1 cellular context compared by ENCODE assay signal in the genomic region with DNA sequence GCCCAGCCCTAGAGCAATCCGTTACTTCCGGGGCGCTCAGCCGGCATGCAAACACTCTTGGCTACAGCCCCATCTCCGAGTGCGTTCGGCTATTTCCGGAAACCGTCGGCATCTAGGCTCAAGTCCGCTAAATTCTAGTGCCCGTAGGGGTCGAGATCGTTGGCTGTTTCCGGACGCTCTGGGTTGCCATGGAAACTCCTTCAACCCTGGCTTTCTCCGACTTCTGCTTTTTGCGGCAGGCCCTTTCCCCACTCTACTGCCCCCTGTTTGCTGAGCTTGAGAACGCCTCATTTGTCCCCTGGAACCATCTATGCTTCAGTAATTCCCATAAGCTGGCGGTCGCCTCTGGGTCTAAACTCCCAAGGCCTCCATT.
TF ChIP-seq lines count a peak whose summit lies in the region.

No MANE protein-coding gene starts in this region.

TF ChIP-seq in HepG2, 621 proteins besides CTCF, POLR2A, EP300 and RAD21 (continued from another document and continues in another):
- TF ChIP-seq, protein P1, sequence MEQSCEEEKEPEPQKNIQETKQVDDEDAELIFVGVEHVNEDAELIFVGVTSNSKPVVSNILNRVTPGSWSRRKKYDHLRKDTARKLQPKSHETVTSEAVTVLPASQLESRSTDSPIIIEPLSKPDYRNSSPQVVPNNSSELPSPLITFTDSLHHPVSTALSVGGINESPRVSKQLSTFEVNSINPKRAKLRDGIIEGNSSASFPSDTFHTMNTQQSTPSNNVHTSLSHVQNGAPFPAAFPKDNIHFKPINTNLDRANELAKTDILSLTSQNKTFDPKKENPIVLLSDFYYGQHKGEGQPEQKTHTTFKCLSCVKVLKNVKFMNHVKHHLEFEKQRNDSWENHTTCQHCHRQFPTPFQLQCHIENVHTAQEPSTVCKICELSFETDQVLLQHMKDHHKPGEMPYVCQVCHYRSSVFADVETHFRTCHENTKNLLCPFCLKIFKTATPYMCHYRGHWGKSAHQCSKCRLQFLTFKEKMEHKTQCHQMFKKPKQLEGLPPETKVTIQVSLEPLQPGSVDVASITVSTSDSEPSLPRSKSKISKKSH (CRISPR knock-in tag; IDR thresholded peaks at IDR 0.05; ENCODE audit: borderline replicate concordance) = peak; percentile 40; the same call in 1 of the 2 replicates
- TF ChIP-seq KDM5A (IDR thresholded peaks at IDR 0.05; ENCODE audit: borderline replicate concordance, low read length) (no peak), ZNF34 (CRISPR knock-in tag; IDR thresholded peaks at IDR 0.05; ENCODE audit: borderline replicate concordance) (0 out of 2 replicates have a peak, but pooled peaks have one; percentile 2), TGIF2 (CRISPR knock-in tag; IDR thresholded peaks at IDR 0.05) (peak; percentile 26; the same call in 1 of the 2 replicates), ZSCAN9 (CRISPR knock-in tag; IDR thresholded peaks at IDR 0.05; ENCODE audit: borderline replicate concordance) (peak; percentile 37; the same call in 1 of the 2 replicates), SSRP1 (CRISPR knock-in tag; IDR thresholded peaks at IDR 0.05) (0 out of 2 replicates have a peak, but pooled peaks have one; percentile 11), TAF1 (CRISPR knock-in tag; IDR thresholded peaks at IDR 0.05) (no peak), TBL1XR1 (IDR thresholded peaks at IDR 0.05; ENCODE audit: borderline replicate concordance, low read length, partially characterized antibody) (peak; percentile 14), GABPB1 (CRISPR knock-in tag; IDR thresholded peaks at IDR 0.05) (peak; percentile 67), EEA1 (CRISPR knock-in tag; IDR thresholded peaks at IDR 0.05; ENCODE audit: borderline replicate concordance) (no peak), HNRNPUL1 (IDR thresholded peaks at IDR 0.05; ENCODE audit: low read depth, low read length) (no peak), NFE2L2 (IDR thresholded peaks at IDR 0.05; ENCODE audit: low read length) (no peak), RXRB (CRISPR knock-in tag; IDR thresholded peaks at IDR 0.05; ENCODE audit: borderline replicate concordance) (no peak), SMAD3 (CRISPR knock-in tag; IDR thresholded peaks at IDR 0.05) (peak; percentile 50; the same call in 1 of the 2 replicates), TMF1 (CRISPR knock-in tag; IDR thresholded peaks at IDR 0.05; ENCODE audit: low read depth) (no peak), ZNF781 (CRISPR knock-in tag; IDR thresholded peaks at IDR 0.05; ENCODE audit: borderline replicate concordance, not compliant biosample characterization) (peak; percentile 80), MED13 (CRISPR knock-in tag; IDR thresholded peaks at IDR 0.05) (no peak), CHD2 (IDR thresholded peaks at IDR 0.05; ENCODE audit: low read depth, low read length) (no peak), ZNF572 (CRISPR knock-in tag; IDR thresholded peaks at IDR 0.05) (peak; percentile 95), ZNF879 (CRISPR knock-in tag; IDR thresholded peaks at IDR 0.05) (no peak), NCOR1 (IDR thresholded peaks at IDR 0.05; ENCODE audit: borderline replicate concordance, low read length) (no peak), ZNF446 (CRISPR knock-in tag; IDR thresholded peaks at IDR 0.05) (no peak), DNMT3B (CRISPR knock-in tag; conservative IDR thresholded peaks at IDR 0.05) (no peak), HOXA3 (CRISPR knock-in tag; IDR thresholded peaks at IDR 0.05) (0 out of 2 replicates have a peak, but pooled peaks have one; percentile 16), RFXANK (CRISPR knock-in tag; IDR thresholded peaks at IDR 0.05) (no peak), SIX1 (CRISPR knock-in tag; IDR thresholded peaks at IDR 0.05; ENCODE audit: borderline replicate concordance) (no peak), ZFP36 (IDR thresholded peaks at IDR 0.05; ENCODE audit: borderline replicate concordance, low read depth, low read length, partially characterized antibody) (no peak), ZNF761 (CRISPR knock-in tag; conservative IDR thresholded peaks at IDR 0.05) (peak; percentile 6; the same call in 1 of the 2 replicates), SOX6 (IDR thresholded peaks at IDR 0.05) (no peak), SOX6 (CRISPR knock-in tag; IDR thresholded peaks at IDR 0.05) (0 out of 2 replicates have a peak, but pooled peaks have one; percentile 21), RAD51 (IDR thresholded peaks at IDR 0.05; ENCODE audit: borderline replicate concordance) (no peak), STAT5B (CRISPR knock-in tag; IDR thresholded peaks at IDR 0.05) (no peak), GPN1 (CRISPR knock-in tag; IDR thresholded peaks at IDR 0.05; ENCODE audit: borderline replicate concordance) (no peak), NFIC (IDR thresholded peaks at IDR 0.05; ENCODE audit: low read length) (no peak), ZNF747 (CRISPR knock-in tag; IDR thresholded peaks at IDR 0.05; ENCODE audit: borderline replicate concordance) (peak; percentile 69; the same call in 1 of the 2 replicates), SOX5 (CRISPR knock-in tag; IDR thresholded peaks at IDR 0.05; ENCODE audit: borderline replicate concordance) (no peak), ATRX (CRISPR knock-in tag; IDR thresholded peaks at IDR 0.05; ENCODE audit: borderline replicate concordance) (no peak)
- TF ChIP-seq, protein P2, sequence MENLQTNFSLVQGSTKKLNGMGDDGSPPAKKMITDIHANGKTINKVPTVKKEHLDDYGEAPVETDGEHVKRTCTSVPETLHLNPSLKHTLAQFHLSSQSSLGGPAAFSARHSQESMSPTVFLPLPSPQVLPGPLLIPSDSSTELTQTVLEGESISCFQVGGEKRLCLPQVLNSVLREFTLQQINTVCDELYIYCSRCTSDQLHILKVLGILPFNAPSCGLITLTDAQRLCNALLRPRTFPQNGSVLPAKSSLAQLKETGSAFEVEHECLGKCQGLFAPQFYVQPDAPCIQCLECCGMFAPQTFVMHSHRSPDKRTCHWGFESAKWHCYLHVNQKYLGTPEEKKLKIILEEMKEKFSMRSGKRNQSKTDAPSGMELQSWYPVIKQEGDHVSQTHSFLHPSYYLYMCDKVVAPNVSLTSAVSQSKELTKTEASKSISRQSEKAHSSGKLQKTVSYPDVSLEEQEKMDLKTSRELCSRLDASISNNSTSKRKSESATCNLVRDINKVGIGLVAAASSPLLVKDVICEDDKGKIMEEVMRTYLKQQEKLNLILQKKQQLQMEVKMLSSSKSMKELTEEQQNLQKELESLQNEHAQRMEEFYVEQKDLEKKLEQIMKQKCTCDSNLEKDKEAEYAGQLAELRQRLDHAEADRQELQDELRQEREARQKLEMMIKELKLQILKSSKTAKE (CRISPR knock-in tag; IDR thresholded peaks at IDR 0.05; ENCODE audit: borderline replicate concordance) = no peak
- TF ChIP-seq, protein P3, sequence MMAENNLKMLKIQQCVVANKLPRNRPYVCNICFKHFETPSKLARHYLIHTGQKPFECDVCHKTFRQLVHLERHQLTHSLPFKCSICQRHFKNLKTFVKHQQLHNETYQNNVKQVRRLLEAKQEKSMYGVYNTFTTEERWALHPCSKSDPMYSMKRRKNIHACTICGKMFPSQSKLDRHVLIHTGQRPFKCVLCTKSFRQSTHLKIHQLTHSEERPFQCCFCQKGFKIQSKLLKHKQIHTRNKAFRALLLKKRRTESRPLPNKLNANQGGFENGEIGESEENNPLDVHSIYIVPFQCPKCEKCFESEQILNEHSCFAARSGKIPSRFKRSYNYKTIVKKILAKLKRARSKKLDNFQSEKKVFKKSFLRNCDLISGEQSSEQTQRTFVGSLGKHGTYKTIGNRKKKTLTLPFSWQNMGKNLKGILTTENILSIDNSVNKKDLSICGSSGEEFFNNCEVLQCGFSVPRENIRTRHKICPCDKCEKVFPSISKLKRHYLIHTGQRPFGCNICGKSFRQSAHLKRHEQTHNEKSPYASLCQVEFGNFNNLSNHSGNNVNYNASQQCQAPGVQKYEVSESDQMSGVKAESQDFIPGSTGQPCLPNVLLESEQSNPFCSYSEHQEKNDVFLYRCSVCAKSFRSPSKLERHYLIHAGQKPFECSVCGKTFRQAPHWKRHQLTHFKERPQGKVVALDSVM (CRISPR knock-in tag; IDR thresholded peaks at IDR 0.05) = peak; percentile 6; the same call in 1 of the 2 replicates
- TF ChIP-seq, protein P4, sequence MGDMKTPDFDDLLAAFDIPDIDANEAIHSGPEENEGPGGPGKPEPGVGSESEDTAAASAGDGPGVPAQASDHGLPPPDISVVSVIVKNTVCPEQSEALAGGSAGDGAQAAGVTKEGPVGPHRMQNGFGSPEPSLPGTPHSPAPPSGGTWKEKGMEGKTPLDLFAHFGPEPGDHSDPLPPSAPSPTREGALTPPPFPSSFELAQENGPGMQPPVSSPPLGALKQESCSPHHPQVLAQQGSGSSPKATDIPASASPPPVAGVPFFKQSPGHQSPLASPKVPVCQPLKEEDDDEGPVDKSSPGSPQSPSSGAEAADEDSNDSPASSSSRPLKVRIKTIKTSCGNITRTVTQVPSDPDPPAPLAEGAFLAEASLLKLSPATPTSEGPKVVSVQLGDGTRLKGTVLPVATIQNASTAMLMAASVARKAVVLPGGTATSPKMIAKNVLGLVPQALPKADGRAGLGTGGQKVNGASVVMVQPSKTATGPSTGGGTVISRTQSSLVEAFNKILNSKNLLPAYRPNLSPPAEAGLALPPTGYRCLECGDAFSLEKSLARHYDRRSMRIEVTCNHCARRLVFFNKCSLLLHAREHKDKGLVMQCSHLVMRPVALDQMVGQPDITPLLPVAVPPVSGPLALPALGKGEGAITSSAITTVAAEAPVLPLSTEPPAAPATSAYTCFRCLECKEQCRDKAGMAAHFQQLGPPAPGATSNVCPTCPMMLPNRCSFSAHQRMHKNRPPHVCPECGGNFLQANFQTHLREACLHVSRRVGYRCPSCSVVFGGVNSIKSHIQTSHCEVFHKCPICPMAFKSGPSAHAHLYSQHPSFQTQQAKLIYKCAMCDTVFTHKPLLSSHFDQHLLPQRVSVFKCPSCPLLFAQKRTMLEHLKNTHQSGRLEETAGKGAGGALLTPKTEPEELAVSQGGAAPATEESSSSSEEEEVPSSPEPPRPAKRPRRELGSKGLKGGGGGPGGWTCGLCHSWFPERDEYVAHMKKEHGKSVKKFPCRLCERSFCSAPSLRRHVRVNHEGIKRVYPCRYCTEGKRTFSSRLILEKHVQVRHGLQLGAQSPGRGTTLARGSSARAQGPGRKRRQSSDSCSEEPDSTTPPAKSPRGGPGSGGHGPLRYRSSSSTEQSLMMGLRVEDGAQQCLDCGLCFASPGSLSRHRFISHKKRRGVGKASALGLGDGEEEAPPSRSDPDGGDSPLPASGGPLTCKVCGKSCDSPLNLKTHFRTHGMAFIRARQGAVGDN (CRISPR knock-in tag; IDR thresholded peaks at IDR 0.05) = peak; percentile 70
- TF ChIP-seq, protein P5, sequence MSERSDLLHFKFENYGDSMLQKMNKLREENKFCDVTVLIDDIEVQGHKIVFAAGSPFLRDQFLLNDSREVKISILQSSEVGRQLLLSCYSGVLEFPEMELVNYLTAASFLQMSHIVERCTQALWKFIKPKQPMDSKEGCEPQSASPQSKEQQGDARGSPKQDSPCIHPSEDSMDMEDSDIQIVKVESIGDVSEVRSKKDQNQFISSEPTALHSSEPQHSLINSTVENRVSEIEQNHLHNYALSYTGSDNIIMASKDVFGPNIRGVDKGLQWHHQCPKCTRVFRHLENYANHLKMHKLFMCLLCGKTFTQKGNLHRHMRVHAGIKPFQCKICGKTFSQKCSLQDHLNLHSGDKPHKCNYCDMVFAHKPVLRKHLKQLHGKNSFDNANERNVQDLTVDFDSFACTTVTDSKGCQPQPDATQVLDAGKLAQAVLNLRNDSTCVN (CRISPR knock-in tag; IDR thresholded peaks at IDR 0.05; ENCODE audit: borderline replicate concordance) = no peak
- TF ChIP-seq, protein P6, sequence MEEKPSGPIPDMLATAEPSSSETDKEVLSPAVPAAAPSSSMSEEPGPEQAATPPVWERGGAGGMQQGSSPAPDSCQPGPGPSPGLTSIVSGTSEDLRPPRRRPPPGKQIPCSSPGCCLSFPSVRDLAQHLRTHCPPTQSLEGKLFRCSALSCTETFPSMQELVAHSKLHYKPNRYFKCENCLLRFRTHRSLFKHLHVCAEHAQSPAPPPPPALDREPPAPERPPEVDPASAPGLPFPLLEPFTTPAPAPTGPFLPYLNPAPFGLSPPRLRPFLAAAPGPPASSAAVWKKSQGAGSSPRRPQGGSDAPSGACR (CRISPR knock-in tag; IDR thresholded peaks at IDR 0.05) = no peak
- TF ChIP-seq, protein P7, sequence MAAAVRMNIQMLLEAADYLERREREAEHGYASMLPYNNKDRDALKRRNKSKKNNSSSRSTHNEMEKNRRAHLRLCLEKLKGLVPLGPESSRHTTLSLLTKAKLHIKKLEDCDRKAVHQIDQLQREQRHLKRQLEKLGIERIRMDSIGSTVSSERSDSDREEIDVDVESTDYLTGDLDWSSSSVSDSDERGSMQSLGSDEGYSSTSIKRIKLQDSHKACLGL (CRISPR knock-in tag; IDR thresholded peaks at IDR 0.05) = no peak; the same call in 1 of the 2 replicates
- TF ChIP-seq, protein P8, sequence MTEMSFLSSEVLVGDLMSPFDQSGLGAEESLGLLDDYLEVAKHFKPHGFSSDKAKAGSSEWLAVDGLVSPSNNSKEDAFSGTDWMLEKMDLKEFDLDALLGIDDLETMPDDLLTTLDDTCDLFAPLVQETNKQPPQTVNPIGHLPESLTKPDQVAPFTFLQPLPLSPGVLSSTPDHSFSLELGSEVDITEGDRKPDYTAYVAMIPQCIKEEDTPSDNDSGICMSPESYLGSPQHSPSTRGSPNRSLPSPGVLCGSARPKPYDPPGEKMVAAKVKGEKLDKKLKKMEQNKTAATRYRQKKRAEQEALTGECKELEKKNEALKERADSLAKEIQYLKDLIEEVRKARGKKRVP (CRISPR knock-in tag; IDR thresholded peaks at IDR 0.05) = no peak
- TF ChIP-seq, protein P9, sequence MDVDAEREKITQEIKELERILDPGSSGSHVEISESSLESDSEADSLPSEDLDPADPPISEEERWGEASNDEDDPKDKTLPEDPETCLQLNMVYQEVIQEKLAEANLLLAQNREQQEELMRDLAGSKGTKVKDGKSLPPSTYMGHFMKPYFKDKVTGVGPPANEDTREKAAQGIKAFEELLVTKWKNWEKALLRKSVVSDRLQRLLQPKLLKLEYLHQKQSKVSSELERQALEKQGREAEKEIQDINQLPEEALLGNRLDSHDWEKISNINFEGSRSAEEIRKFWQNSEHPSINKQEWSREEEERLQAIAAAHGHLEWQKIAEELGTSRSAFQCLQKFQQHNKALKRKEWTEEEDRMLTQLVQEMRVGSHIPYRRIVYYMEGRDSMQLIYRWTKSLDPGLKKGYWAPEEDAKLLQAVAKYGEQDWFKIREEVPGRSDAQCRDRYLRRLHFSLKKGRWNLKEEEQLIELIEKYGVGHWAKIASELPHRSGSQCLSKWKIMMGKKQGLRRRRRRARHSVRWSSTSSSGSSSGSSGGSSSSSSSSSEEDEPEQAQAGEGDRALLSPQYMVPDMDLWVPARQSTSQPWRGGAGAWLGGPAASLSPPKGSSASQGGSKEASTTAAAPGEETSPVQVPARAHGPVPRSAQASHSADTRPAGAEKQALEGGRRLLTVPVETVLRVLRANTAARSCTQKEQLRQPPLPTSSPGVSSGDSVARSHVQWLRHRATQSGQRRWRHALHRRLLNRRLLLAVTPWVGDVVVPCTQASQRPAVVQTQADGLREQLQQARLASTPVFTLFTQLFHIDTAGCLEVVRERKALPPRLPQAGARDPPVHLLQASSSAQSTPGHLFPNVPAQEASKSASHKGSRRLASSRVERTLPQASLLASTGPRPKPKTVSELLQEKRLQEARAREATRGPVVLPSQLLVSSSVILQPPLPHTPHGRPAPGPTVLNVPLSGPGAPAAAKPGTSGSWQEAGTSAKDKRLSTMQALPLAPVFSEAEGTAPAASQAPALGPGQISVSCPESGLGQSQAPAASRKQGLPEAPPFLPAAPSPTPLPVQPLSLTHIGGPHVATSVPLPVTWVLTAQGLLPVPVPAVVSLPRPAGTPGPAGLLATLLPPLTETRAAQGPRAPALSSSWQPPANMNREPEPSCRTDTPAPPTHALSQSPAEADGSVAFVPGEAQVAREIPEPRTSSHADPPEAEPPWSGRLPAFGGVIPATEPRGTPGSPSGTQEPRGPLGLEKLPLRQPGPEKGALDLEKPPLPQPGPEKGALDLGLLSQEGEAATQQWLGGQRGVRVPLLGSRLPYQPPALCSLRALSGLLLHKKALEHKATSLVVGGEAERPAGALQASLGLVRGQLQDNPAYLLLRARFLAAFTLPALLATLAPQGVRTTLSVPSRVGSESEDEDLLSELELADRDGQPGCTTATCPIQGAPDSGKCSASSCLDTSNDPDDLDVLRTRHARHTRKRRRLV (CRISPR knock-in tag; IDR thresholded peaks at IDR 0.05) = no peak; the same call in 1 of the 2 replicates
